2 cellular contexts compared by ENCODE assay signal in the genomic region with DNA sequence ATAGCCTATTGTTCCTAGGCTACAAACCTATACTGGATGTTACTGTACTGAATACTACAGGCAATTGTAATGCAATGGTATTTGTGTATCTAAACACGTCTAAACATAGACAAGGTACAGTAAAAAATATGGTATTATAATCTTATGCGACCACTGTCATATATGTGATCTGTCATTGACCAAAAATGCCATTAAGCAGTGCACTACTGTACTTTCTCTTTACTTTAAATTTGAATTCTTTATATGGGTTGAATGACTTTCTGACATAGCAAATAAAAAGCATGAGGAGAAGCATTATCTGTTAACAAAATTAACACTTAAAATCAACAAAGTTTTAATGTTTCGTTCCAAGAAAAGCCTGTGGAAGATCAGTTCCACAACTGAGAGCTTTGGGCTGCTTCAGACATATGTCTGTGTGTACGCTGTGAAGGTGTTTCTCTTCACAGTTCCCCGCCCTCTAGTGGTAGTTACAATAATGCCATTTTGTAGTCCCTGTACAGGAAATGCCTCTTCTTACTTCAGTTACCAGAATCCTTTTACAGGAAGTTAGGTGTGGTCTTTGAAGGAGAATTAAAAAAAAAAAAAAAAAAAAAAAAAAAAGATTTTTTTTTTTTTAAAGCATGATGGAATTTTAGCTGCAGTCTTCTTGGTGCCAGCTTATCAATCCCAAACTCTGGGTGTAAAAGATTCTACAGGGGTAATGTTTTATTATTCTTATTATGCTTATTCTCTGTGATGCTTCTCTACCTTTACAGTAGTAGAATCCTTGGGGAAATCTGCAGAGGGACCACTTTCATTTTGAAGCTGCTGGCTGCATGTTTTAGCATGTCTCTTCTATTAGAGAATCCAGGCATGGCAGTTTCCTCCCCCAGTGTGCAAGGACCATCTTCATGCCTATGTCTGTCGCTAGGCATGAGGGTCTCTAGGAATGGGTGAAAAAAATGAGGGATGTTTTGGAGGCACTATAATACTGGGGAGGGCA.
A peak's percentile ranks its signal among the peaks of the same experiment; 100 is the strongest.
TF ChIP-seq lines count a peak whose summit lies in the region.

No MANE protein-coding gene starts in this region.

TF ChIP-seq in SK-N-SH treated with all-trans-retinoic acid at 6 μM for 48 hours, 23 proteins besides CTCF, POLR2A, EP300 and RAD21 (continued from another document):
- TF ChIP-seq CSDC2 (CRISPR knock-in tag; IDR thresholded peaks at IDR 0.05) (no peak), BACH2 (CRISPR knock-in tag; IDR thresholded peaks at IDR 0.05; ENCODE audit: borderline replicate concordance) (no peak), ESRRG (CRISPR knock-in tag; IDR thresholded peaks at IDR 0.05) (no peak), ZC3H10 (CRISPR knock-in tag; IDR thresholded peaks at IDR 0.05) (no peak), SNAI2 (CRISPR knock-in tag; IDR thresholded peaks at IDR 0.05) (no peak), ISL1 (CRISPR knock-in tag; IDR thresholded peaks at IDR 0.05) (no peak), ZNF8 (CRISPR knock-in tag; IDR thresholded peaks at IDR 0.05) (no peak), ZNF70 (CRISPR knock-in tag; IDR thresholded peaks at IDR 0.05) (no peak), ZFP30 (CRISPR knock-in tag; IDR thresholded peaks at IDR 0.05) (no peak)
- TF ChIP-seq, protein P1, sequence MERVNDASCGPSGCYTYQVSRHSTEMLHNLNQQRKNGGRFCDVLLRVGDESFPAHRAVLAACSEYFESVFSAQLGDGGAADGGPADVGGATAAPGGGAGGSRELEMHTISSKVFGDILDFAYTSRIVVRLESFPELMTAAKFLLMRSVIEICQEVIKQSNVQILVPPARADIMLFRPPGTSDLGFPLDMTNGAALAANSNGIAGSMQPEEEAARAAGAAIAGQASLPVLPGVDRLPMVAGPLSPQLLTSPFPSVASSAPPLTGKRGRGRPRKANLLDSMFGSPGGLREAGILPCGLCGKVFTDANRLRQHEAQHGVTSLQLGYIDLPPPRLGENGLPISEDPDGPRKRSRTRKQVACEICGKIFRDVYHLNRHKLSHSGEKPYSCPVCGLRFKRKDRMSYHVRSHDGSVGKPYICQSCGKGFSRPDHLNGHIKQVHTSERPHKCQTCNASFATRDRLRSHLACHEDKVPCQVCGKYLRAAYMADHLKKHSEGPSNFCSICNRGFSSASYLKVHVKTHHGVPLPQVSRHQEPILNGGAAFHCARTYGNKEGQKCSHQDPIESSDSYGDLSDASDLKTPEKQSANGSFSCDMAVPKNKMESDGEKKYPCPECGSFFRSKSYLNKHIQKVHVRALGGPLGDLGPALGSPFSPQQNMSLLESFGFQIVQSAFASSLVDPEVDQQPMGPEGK (CRISPR knock-in tag; IDR thresholded peaks at IDR 0.05; ENCODE audit: borderline replicate concordance), result no peak
- TF ChIP-seq, protein P2, sequence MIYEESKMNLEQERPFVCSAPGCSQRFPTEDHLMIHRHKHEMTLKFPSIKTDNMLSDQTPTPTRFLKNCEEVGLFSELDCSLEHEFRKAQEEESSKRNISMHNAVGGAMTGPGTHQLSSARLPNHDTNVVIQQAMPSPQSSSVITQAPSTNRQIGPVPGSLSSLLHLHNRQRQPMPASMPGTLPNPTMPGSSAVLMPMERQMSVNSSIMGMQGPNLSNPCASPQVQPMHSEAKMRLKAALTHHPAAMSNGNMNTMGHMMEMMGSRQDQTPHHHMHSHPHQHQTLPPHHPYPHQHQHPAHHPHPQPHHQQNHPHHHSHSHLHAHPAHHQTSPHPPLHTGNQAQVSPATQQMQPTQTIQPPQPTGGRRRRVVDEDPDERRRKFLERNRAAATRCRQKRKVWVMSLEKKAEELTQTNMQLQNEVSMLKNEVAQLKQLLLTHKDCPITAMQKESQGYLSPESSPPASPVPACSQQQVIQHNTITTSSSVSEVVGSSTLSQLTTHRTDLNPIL (CRISPR knock-in tag; IDR thresholded peaks at IDR 0.05; ENCODE audit: low read depth), result no peak
- TF ChIP-seq, protein P3, sequence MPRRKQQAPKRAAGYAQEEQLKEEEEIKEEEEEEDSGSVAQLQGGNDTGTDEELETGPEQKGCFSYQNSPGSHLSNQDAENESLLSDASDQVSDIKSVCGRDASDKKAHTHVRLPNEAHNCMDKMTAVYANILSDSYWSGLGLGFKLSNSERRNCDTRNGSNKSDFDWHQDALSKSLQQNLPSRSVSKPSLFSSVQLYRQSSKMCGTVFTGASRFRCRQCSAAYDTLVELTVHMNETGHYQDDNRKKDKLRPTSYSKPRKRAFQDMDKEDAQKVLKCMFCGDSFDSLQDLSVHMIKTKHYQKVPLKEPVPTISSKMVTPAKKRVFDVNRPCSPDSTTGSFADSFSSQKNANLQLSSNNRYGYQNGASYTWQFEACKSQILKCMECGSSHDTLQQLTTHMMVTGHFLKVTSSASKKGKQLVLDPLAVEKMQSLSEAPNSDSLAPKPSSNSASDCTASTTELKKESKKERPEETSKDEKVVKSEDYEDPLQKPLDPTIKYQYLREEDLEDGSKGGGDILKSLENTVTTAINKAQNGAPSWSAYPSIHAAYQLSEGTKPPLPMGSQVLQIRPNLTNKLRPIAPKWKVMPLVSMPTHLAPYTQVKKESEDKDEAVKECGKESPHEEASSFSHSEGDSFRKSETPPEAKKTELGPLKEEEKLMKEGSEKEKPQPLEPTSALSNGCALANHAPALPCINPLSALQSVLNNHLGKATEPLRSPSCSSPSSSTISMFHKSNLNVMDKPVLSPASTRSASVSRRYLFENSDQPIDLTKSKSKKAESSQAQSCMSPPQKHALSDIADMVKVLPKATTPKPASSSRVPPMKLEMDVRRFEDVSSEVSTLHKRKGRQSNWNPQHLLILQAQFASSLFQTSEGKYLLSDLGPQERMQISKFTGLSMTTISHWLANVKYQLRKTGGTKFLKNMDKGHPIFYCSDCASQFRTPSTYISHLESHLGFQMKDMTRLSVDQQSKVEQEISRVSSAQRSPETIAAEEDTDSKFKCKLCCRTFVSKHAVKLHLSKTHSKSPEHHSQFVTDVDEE (CRISPR knock-in tag; IDR thresholded peaks at IDR 0.05), result no peak
- TF ChIP-seq, protein P4, sequence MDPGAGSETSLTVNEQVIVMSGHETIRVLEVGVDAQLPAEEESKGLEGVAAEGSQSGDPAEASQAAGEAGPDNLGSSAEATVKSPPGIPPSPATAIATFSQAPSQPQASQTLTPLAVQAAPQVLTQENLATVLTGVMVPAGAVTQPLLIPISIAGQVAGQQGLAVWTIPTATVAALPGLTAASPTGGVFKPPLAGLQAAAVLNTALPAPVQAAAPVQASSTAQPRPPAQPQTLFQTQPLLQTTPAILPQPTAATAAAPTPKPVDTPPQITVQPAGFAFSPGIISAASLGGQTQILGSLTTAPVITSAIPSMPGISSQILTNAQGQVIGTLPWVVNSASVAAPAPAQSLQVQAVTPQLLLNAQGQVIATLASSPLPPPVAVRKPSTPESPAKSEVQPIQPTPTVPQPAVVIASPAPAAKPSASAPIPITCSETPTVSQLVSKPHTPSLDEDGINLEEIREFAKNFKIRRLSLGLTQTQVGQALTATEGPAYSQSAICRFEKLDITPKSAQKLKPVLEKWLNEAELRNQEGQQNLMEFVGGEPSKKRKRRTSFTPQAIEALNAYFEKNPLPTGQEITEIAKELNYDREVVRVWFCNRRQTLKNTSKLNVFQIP (CRISPR knock-in tag; IDR thresholded peaks at IDR 0.05; ENCODE audit: borderline replicate concordance, low read depth), result no peak

TF ChIP-seq in liver, 16 proteins besides CTCF, POLR2A, EP300 and RAD21 (continued from another document):
- TF ChIP-seq, protein P5, sequence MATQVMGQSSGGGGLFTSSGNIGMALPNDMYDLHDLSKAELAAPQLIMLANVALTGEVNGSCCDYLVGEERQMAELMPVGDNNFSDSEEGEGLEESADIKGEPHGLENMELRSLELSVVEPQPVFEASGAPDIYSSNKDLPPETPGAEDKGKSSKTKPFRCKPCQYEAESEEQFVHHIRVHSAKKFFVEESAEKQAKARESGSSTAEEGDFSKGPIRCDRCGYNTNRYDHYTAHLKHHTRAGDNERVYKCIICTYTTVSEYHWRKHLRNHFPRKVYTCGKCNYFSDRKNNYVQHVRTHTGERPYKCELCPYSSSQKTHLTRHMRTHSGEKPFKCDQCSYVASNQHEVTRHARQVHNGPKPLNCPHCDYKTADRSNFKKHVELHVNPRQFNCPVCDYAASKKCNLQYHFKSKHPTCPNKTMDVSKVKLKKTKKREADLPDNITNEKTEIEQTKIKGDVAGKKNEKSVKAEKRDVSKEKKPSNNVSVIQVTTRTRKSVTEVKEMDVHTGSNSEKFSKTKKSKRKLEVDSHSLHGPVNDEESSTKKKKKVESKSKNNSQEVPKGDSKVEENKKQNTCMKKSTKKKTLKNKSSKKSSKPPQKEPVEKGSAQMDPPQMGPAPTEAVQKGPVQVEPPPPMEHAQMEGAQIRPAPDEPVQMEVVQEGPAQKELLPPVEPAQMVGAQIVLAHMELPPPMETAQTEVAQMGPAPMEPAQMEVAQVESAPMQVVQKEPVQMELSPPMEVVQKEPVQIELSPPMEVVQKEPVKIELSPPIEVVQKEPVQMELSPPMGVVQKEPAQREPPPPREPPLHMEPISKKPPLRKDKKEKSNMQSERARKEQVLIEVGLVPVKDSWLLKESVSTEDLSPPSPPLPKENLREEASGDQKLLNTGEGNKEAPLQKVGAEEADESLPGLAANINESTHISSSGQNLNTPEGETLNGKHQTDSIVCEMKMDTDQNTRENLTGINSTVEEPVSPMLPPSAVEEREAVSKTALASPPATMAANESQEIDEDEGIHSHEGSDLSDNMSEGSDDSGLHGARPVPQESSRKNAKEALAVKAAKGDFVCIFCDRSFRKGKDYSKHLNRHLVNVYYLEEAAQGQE (IDR thresholded peaks at IDR 0.05), result peak; percentile 24
